ENCODE assay signal across 21 cellular contexts in the genomic region with DNA sequence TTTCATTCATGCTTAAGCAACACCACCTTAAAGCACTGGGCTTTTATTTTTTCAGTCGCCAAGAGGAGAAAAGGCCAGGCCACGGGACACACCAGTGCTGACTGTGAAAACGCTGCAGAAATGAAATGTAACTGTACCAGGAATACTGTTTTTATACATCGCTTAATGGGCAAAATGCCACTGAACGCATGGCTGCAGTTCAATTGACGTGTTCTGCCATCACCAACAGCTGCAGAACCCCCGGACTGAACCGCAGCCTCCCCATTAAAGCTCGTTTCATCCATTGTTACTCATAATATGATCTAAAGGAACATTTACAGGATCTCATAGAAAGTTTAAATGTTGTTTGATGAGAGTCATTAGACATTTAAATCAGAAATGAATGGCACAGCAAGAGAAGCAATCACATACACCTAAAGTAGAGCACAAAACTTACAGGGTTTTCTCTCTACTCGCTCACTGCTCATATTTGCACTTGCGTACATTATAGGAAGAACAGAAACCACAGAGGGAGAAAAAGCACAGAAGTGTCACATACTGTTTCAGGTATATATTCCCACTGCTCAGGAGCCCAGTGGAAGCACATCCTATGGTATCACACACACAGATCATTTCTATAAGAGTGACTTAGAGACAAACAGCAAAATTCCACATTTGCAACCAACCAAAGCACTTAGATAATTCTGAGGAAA. TPM values are rescaled to one million over a fixed set of nuclear protein-coding genes. Genes with fewer than 3 reads are reported as not detected.
DNase-seq lines count a peak whose midpoint lies in the region; ATAC-seq, FAIRE-seq and TF ChIP-seq lines count a peak whose summit lies in the region.
"Had no signal": no experiment of that assay in that cellular context is flagged by ENCODE, and none has a peak within 500 bp of the region (broad histone marks: within the 10 kb centered on the region; RNA-seq: fewer than 3 reads in every experiment).

No MANE protein-coding gene starts in this region.

- peak; percentile 36 for ATAC-seq in stimulated activated memory B cell treated with anti-CD40 and anti-IgM and Interleukin-4, amounts not matched to agents 10 μg/mL and 1 μg/mL and 100 μg/mL, for 72 hours
- no peak for ATAC-seq in naive thymus-derived CD4-positive, alpha-beta T cell
- ATAC-seq in activated T-cell treated with anti-CD3 and anti-CD28 coated beads, Interleukin-2, amount 50 U/mL, for 72 hours (replicated peaks in 1 of 2): no peak
- ATAC-seq: natural killer cell treated with Interleukin-12 subunit alpha and Interleukin-12 subunit beta and Interleukin-15 and Interleukin-18, amount 100 ng/mL, for 72 hours had no signal

- no peak overlapping the region for H3K14ac ChIP-seq in H1 (ENCODE audit: insufficient read length)

- no peak overlapping the region for H3K4me2 ChIP-seq in H1 (ENCODE audit: insufficient read depth in 1 of 2, low read depth in 2 of 2, low read length in 2 of 2)
- H3K4me2 ChIP-seq: hepatocyte had no signal

- no peak overlapping the region for H2BK20ac ChIP-seq in H1 (ENCODE audit: low read length)

- no peak overlapping the region for H3K56ac ChIP-seq in H1 (replicated peaks; ENCODE audit: insufficient read length, low read depth, low read length)

- H3K9me3 Mint-ChIP-seq in stimulated activated memory B cell treated with anti-CD40 and anti-IgM and Interleukin-4, amounts not matched to agents 10 μg/mL and 1 μg/mL and 100 μg/mL, for 72 hours: no peaks in the 10 kb centered on the region
- H3K9me3 Mint-ChIP-seq in naive thymus-derived CD4-positive, alpha-beta T cell: peaks cover 0 to 3% (median 0%) of the 10 kb centered on the region in 11 donors
- no peaks in the 10 kb centered on the region for H3K9me3 Mint-ChIP-seq in activated T-cell treated with anti-CD3 and anti-CD28 coated beads, Interleukin-2, amount 50 U/mL, for 72 hours
- H3K9me3 Mint-ChIP-seq: HFFc6; natural killer cell treated with Interleukin-12 subunit alpha and Interleukin-12 subunit beta and Interleukin-15 and Interleukin-18, amount 100 ng/mL, for 72 hours had no signal

- no peak overlapping the region for H4K91ac ChIP-seq in H1 (replicated peaks; ENCODE audit: insufficient read length, low read length)

- WGBS in H1 (ENCODE audit: extremely low coverage in 1 of 2, insufficient coverage in 1 of 2, insufficient read length in 1 of 2, insufficient replicate concordance in 2 of 2, low coverage in 1 of 2, low lambda C conversion rate in 2 of 2, missing lambda C conversion rate in 1 of 2), 2 experiments: 92% methylated on average over 11 of the region's 11 CpGs; no CpG with 5 or more reads in 1 of the 2 experiments

- H4K20me1 ChIP-seq in H1 (replicated peaks in 1 of 2; ENCODE audit: control insufficient read depth in 1 of 2, insufficient read depth in 2 of 2, low read length in 2 of 2): peaks cover 8 to 11% of the 10 kb centered on the region in 2 experiments

- no peak overlapping the region for H3K4me3 ChIP-seq in H1 (ENCODE audit: extremely low read depth in 1 of 4, insufficient read depth in 2 of 4, low read depth in 3 of 4, low read length in 4 of 4)
- H3K4me3 ChIP-seq in naive thymus-derived CD4-positive, alpha-beta T cell (ENCODE audit: low read length): no peak overlapping the region
- H3K4me3 ChIP-seq: hepatocyte had no signal

- peaks cover 5% of the 10 kb centered on the region for H3K4me1 Mint-ChIP-seq in stimulated activated memory B cell treated with anti-CD40 and anti-IgM and Interleukin-4, amounts not matched to agents 10 μg/mL and 1 μg/mL and 100 μg/mL, for 72 hours
- H3K4me1 Mint-ChIP-seq in naive thymus-derived CD4-positive, alpha-beta T cell: no peaks in the 10 kb centered on the region
- H3K4me1 Mint-ChIP-seq in activated T-cell treated with anti-CD3 and anti-CD28 coated beads, Interleukin-2, amount 50 U/mL, for 72 hours (ENCODE audit: low read depth): no peaks in the 10 kb centered on the region
- H3K4me1 Mint-ChIP-seq: CD8-positive, alpha-beta memory T cell; central memory CD8-positive, alpha-beta T cell had no signal

- FAIRE-seq in H1 (lab: Jason Lieb, UNC): no peak

- intact Hi-C loops in naive thymus-derived CD4-positive, alpha-beta T cell (cut with micrococcal nuclease): no loop called here

- H3K9ac ChIP-seq in H1 (replicated peaks in 1 of 4; ENCODE audit: extremely low read depth in 1 of 4, low read depth in 3 of 4, low read length in 3 of 4): no peak overlapping the region

- H3K4ac ChIP-seq in H1 (replicated peaks; ENCODE audit: insufficient read length, low read depth, low read length): no peak overlapping the region

- H3K27ac ChIP-seq in H1 (ENCODE audit: low read depth, low read length): peak overlapping the region; percentile 10; the same call in 1 of the 2 replicates
- no peak overlapping the region for H3K27ac ChIP-seq in naive thymus-derived CD4-positive, alpha-beta T cell (ENCODE audit: low read depth, low read length)
- H3K27ac ChIP-seq: hepatocyte, HL-60, RWPE1 had no signal

- CTCF ChIA-PET in H1 (lab: Charles Lee; ENCODE audit: partially characterized antibody): interaction anchor here (0.6 to 1.5 kb wide), 2 partner anchors 117 to 196 kb away, joined by 3 read pairs; no protein-coding TSS in a partner anchor
- CTCF ChIA-PET in naive thymus-derived CD4-positive, alpha-beta T cell (lab: Charles Lee): no interaction called here

- no peak overlapping the region for H4K5ac ChIP-seq in H1 (ENCODE audit: insufficient read length, low read depth, low read length)

- H3K4me1 ChIP-seq in H1 (replicated peaks in 1 of 4; ENCODE audit: control insufficient read depth in 3 of 4, insufficient read depth in 4 of 4, low read length in 3 of 4): peaks cover 0 to 5% (median 4%) of the 10 kb centered on the region in 4 experiments; a peak in 3 of 7 replicates
- no peaks in the 10 kb centered on the region for H3K4me1 ChIP-seq in naive thymus-derived CD4-positive, alpha-beta T cell (ENCODE audit: control insufficient read depth in 2 of 2, insufficient read depth in 2 of 2, low read length in 2 of 2)

- H4K8ac ChIP-seq in H1 (ENCODE audit: extremely low read depth, insufficient read depth, low read length): no peak overlapping the region

- H2AK5ac ChIP-seq in H1 (ENCODE audit: low read depth, low read length): no peak overlapping the region

- no peak overlapping the region for H3K27ac Mint-ChIP-seq in stimulated activated memory B cell treated with anti-CD40 and anti-IgM and Interleukin-4, amounts not matched to agents 10 μg/mL and 1 μg/mL and 100 μg/mL, for 72 hours
- H3K27ac Mint-ChIP-seq in naive thymus-derived CD4-positive, alpha-beta T cell: no peak overlapping the region
- no peak overlapping the region for H3K27ac Mint-ChIP-seq in activated T-cell treated with anti-CD3 and anti-CD28 coated beads, Interleukin-2, amount 50 U/mL, for 72 hours
- H3K27ac Mint-ChIP-seq: activated naive CD8-positive, alpha-beta T cell; CD8-positive, alpha-beta memory T cell; HFFc6; natural killer cell treated with Interleukin-12 subunit alpha and Interleukin-12 subunit beta and Interleukin-15 and Interleukin-18, amount 100 ng/mL, for 72 hours; type B pancreatic cell had no signal

- H2BK15ac ChIP-seq in H1 (ENCODE audit: low read length): no peak overlapping the region

- POLR2A ChIA-PET in H1 (lab: Charles Lee; ENCODE audit: partially characterized antibody): no interaction called here
- POLR2A ChIA-PET in naive thymus-derived CD4-positive, alpha-beta T cell (lab: Charles Lee): no interaction called here

- no peaks in the 10 kb centered on the region for H3K27me3 Mint-ChIP-seq in stimulated activated memory B cell treated with anti-CD40 and anti-IgM and Interleukin-4, amounts not matched to agents 10 μg/mL and 1 μg/mL and 100 μg/mL, for 72 hours
- peaks cover 0 to 7% (median 0%) of the 10 kb centered on the region in 5 donors for H3K27me3 Mint-ChIP-seq in naive thymus-derived CD4-positive, alpha-beta T cell
- H3K27me3 Mint-ChIP-seq in activated T-cell treated with anti-CD3 and anti-CD28 coated beads, Interleukin-2, amount 50 U/mL, for 72 hours (ENCODE audit: low read depth): no peaks in the 10 kb centered on the region
- H3K27me3 Mint-ChIP-seq: CD8-positive, alpha-beta memory T cell; central memory CD8-positive, alpha-beta T cell; type B pancreatic cell had no signal

- no peak overlapping the region for H2BK5ac ChIP-seq in H1 (ENCODE audit: low read depth, low read length)

- no peak for TF ChIP-seq CTCF in H1 (IDR thresholded peaks at IDR 0.05; ENCODE audit: control extremely low read depth in 1 of 3, insufficient read depth in 1 of 3, low read depth in 1 of 3, low read length in 3 of 3)

- no peak overlapping the region for H3K4me3 Mint-ChIP-seq in stimulated activated memory B cell treated with anti-CD40 and anti-IgM and Interleukin-4, amounts not matched to agents 10 μg/mL and 1 μg/mL and 100 μg/mL, for 72 hours
- H3K4me3 Mint-ChIP-seq in naive thymus-derived CD4-positive, alpha-beta T cell: no peak overlapping the region
- H3K4me3 Mint-ChIP-seq in activated T-cell treated with anti-CD3 and anti-CD28 coated beads, Interleukin-2, amount 50 U/mL, for 72 hours: no peak overlapping the region
- H3K4me3 Mint-ChIP-seq: activated naive CD8-positive, alpha-beta T cell; CD8-positive, alpha-beta memory T cell; central memory CD8-positive, alpha-beta T cell; HFFc6; natural killer cell treated with Interleukin-12 subunit alpha and Interleukin-12 subunit beta and Interleukin-15 and Interleukin-18, amount 100 ng/mL, for 72 hours; type B pancreatic cell had no signal

- no peak overlapping the region for H3K23ac ChIP-seq in H1 (ENCODE audit: insufficient read length)

- peaks cover 0 to 91% of the 10 kb centered on the region in 2 experiments; a peak in 3 of 4 replicates for H3K79me2 ChIP-seq in H1 (ENCODE audit: control insufficient read depth in 1 of 2, insufficient read depth in 2 of 2, low read length in 2 of 2)

- no peak for TF ChIP-seq RAD21 in H1 (IDR thresholded peaks at IDR 0.05 in 1 of 2, conservative IDR thresholded peaks at IDR 0.05 in 1 of 2; ENCODE audit: low read depth in 2 of 2, low read length in 2 of 2)

- DNase-seq in NCI-H1092 treated with DMSO at 0.1 percent for 48 hours (lab: John Stamatoyannopoulos, UW) (peak; percentile 67), NCI-H345 treated with DMSO at 0.1 percent for 48 hours (lab: John Stamatoyannopoulos, UW; ENCODE audit: unreplicated experiment) (peak; percentile 92), H1 (ENCODE audit: low read depth in 1 of 2, low spot score in 2 of 2) (no peak), CD1c-positive myeloid dendritic cell (ENCODE audit: extremely low spot score) (no peak)
- DNase-seq in naive thymus-derived CD4-positive, alpha-beta T cell: no peak
- DNase-seq in activated T-cell treated with anti-CD3 and anti-CD28 coated beads, Interleukin-2, amount 50 U/mL, for 72 hours: no peak
- DNase-seq: activated CD4-positive, alpha-beta T cell treated with anti-CD3 and anti-CD28 coated beads for 48 hours; CD8-positive, alpha-beta memory T cell; HFFc6; Kasumi-1; NCI-H524; stimulated activated CD4-positive, alpha-beta T cell treated with anti-CD3 and anti-CD28 coated beads, Interleukin-2, amount 100 ng/mL, for 48 hours; T-helper 2 cell had no signal

- no peaks in the 10 kb centered on the region for H3K23me2 ChIP-seq in H1 (ENCODE audit: low read depth, low read length)

- no peak for TF ChIP-seq EP300 in H1 (IDR thresholded peaks at IDR 0.05; ENCODE audit: borderline replicate concordance in 1 of 2, low read depth in 2 of 2, low read length in 2 of 2)

- H2AFZ ChIP-seq in H1 (ENCODE audit: low read length): no peak overlapping the region
- H2AFZ ChIP-seq: hepatocyte had no signal

- no peaks in the 10 kb centered on the region for H3K9me3 ChIP-seq in H1 (ENCODE audit: insufficient read depth in 2 of 2, low read depth in 1 of 2, low read length in 1 of 2)
- H3K9me3 ChIP-seq in naive thymus-derived CD4-positive, alpha-beta T cell (ENCODE audit: control insufficient read depth in 2 of 3, low read length in 3 of 3): no peaks in the 10 kb centered on the region

- H3K18ac ChIP-seq in H1 (ENCODE audit: extremely low read depth, low read length): no peak overlapping the region

- H3K36me3 Mint-ChIP-seq in stimulated activated memory B cell treated with anti-CD40 and anti-IgM and Interleukin-4, amounts not matched to agents 10 μg/mL and 1 μg/mL and 100 μg/mL, for 72 hours: peaks cover 18% of the 10 kb centered on the region
- H3K36me3 Mint-ChIP-seq in naive thymus-derived CD4-positive, alpha-beta T cell: no peaks in the 10 kb centered on the region
- no peaks in the 10 kb centered on the region for H3K36me3 Mint-ChIP-seq in activated T-cell treated with anti-CD3 and anti-CD28 coated beads, Interleukin-2, amount 50 U/mL, for 72 hours (ENCODE audit: insufficient read depth in 2 of 2)
- H3K36me3 Mint-ChIP-seq: activated naive CD8-positive, alpha-beta T cell; CD8-positive, alpha-beta memory T cell; natural killer cell treated with Interleukin-12 subunit alpha and Interleukin-12 subunit beta and Interleukin-15 and Interleukin-18, amount 100 ng/mL, for 72 hours had no signal

- no peak overlapping the region for H2BK120ac ChIP-seq in H1 (replicated peaks; ENCODE audit: low read depth, low read length)

- TF ChIP-seq POLR2A in H1 (IDR thresholded peaks at IDR 0.05; ENCODE audit: control extremely low read depth in 1 of 2, low read depth in 2 of 2, low read length in 2 of 2): no peak

- no peak overlapping the region for H2BK12ac ChIP-seq in H1 (ENCODE audit: low read depth, low read length)

- peaks cover 4% of the 10 kb centered on the region; the same call in 1 of the 2 replicates for H3K79me1 ChIP-seq in H1 (ENCODE audit: low read depth, low read length)

- H3K27me3 ChIP-seq in H1 (replicated peaks in 1 of 4; ENCODE audit: control insufficient read depth in 3 of 4, extremely low read depth in 1 of 4, insufficient read depth in 3 of 4, low read length in 3 of 4): no peaks in the 10 kb centered on the region
- H3K27me3 ChIP-seq in naive thymus-derived CD4-positive, alpha-beta T cell (ENCODE audit: control insufficient read depth in 2 of 2, insufficient read depth in 2 of 2, low read length in 2 of 2): no peaks in the 10 kb centered on the region
- H3K27me3 ChIP-seq: hepatocyte had no signal

- peaks cover 0 to 4% (median 0%) of the 10 kb centered on the region in 4 experiments; a peak in 1 of 8 replicates for H3K36me3 ChIP-seq in H1 (ENCODE audit: control insufficient read depth in 2 of 4, insufficient read depth in 4 of 4, low read length in 3 of 4)
- H3K36me3 ChIP-seq in naive thymus-derived CD4-positive, alpha-beta T cell (ENCODE audit: control insufficient read depth in 2 of 3, insufficient read depth in 3 of 3, low read length in 3 of 3): no peaks in the 10 kb centered on the region

RNA-seq across cellular contexts. Expression of a gene that starts 35.3 kb away (rescaled TPM):
- total RNA-seq in H1 (2021; fragmentation: NEBNext Ultra II Directional; extraction: Animal tissue kit (Norgen Biotek cat#: 25700)): 113 and 118 TPM in 2 replicates
- 57.8 and 59.3 TPM in 2 replicates for polyA plus RNA-seq in H1 (2011; rRNA removed)
- polyA plus RNA-seq in H1 (2011; cell fraction: cytosol; rRNA removed): 42.9 TPM
- polyA plus RNA-seq in H1 (2011; cell fraction: nucleus; rRNA removed): 122 TPM
- polyA plus RNA-seq in H1 (2012, experiment 1 of 2): 42.2 to 52.2 TPM (median 50.9 TPM) in 4 replicates
- 4.2 TPM for polyA plus RNA-seq in H1 (2012, experiment 2 of 2)
- 65.1 TPM for polyA plus RNA-seq in H1 (2013, experiment 1 of 2)
- 59.8 TPM for polyA plus RNA-seq in H1 (2013, experiment 2 of 2)
- 352 and 443 TPM in 2 replicates for polyA minus RNA-seq in H1 (2011; rRNA and poly(A)+ RNA removed)
- 85.9 TPM for polyA minus RNA-seq in H1 (2011; cell fraction: cytosol; rRNA and poly(A)+ RNA removed)
- polyA minus RNA-seq in H1 (2011; cell fraction: nucleus; rRNA and poly(A)+ RNA removed): 467 TPM
- 10 to 100 TPM in 1 of 5 experiments, 1 to 10 TPM in 4; 2.3 to 21.8 (median 2.6) TPM for total RNA-seq in naive thymus-derived CD4-positive, alpha-beta T cell
- 1 to 10 TPM in 1 of 2 donors, under 1 TPM in 1; 0.94 to 3.0 TPM for polyA plus RNA-seq in naive thymus-derived CD4-positive, alpha-beta T cell
- 1 to 10 TPM; 1.8 to 2.4 TPM for total RNA-seq in activated T-cell treated with anti-CD3 and anti-CD28 coated beads, Interleukin-2, amount 50 U/mL, for 72 hours

Comparison
In these comparisons a context has a peak if more than half of its experiments do, and no peak if none do; other contexts are left out.
1. DNase-seq: peak in NCI-H1092 treated with DMSO at 0.1 percent for 48 hours (single experiment) and NCI-H345 treated with DMSO at 0.1 percent for 48 hours (single experiment); none in H1 (0 of 2), naive thymus-derived CD4-positive, alpha-beta T cell (0 of 9), activated T-cell treated with anti-CD3 and anti-CD28 coated beads, Interleukin-2, amount 50 U/mL, for 72 hours (0 of 2) and CD1c-positive myeloid dendritic cell (single experiment).